Comparison of ENCODE assay signal across 25 cellular contexts in the genomic region with DNA sequence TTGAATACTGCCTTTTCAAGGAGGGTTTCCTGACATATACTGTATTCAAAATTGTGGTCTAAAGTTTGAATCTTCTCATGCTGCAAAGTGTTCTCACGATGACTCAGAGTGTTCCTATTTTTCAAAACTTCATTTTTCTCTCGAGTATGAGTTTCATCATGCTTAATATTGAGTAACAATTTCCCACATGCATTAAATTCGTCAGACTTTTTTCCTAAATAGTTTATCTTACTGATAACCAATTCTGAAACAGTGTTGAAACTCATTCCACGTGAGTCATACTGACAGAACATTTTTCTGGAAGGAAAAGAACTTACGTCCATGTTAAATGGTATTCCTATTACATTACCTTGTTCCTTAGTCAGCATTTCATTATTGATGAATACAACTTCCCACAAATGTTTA. TPM values are rescaled to one million over a fixed set of nuclear protein-coding genes. Genes with fewer than 3 reads are reported as not detected.
DNase-seq lines count a peak whose midpoint lies in the region; ATAC-seq, FAIRE-seq and TF ChIP-seq lines count a peak whose summit lies in the region.
"Had no signal": no experiment of that assay in that cellular context is flagged by ENCODE, and none has a peak within 500 bp of the region (broad histone marks: within the 10 kb centered on the region; RNA-seq: fewer than 3 reads in every experiment).

No MANE protein-coding gene starts in this region.

- TF ChIP-seq CTCF in bronchial epithelial cell (IDR thresholded peaks at IDR 0.05; ENCODE audit: insufficient read depth, low read length, severe bottlenecking): no peak
- no peak for TF ChIP-seq CTCF in hepatocyte (IDR thresholded peaks at IDR 0.05; ENCODE audit: poor library complexity)
- no peak for TF ChIP-seq CTCF in GM10266 (IDR thresholded peaks at IDR 0.05; ENCODE audit: control insufficient read depth, insufficient read depth, low read depth, missing control alignments)
- no peak for TF ChIP-seq CTCF in neural progenitor cell (IDR thresholded peaks at IDR 0.05)

- H3K4me1 Mint-ChIP-seq in neural progenitor cell: no peaks in the 10 kb centered on the region
- H3K4me1 Mint-ChIP-seq: activated naive CD8-positive, alpha-beta T cell treated with anti-CD3 and anti-CD28 coated beads, Interleukin-2, amount 50 U/mL, for 24 hours; H9; neural crest cell had no signal

- H3F3A ChIP-seq in neural progenitor cell (ENCODE audit: low read depth): no peaks in the 10 kb centered on the region

- H3K4me1 ChIP-seq in hepatocyte (ENCODE audit: insufficient read depth) (no peaks in the 10 kb centered on the region), neural progenitor cell (no peaks in the 10 kb centered on the region)
- H3K4me1 ChIP-seq: psoas muscle, thyroid gland had no signal

- H3K27me3 ChIP-seq in bronchial epithelial cell (ENCODE audit: control insufficient read depth, insufficient read depth, low read length) (no peaks in the 10 kb centered on the region), hepatocyte (no peaks in the 10 kb centered on the region), neural progenitor cell (no peaks in the 10 kb centered on the region)
- H3K27me3 ChIP-seq: cardiac muscle cell, thyroid gland had no signal

- H2AFZ ChIP-seq in hepatocyte: no peak overlapping the region
- H2AFZ ChIP-seq in neural progenitor cell (replicated peaks): no peak overlapping the region

- no peak overlapping the region for H3K4me2 ChIP-seq in hepatocyte
- H3K4me2 ChIP-seq in neural progenitor cell: no peak overlapping the region

- H3K36me3 Mint-ChIP-seq in neural progenitor cell: peaks cover 58% of the 10 kb centered on the region

- H3K9me3 Mint-ChIP-seq in neural progenitor cell: peaks cover 56% of the 10 kb centered on the region

- peaks cover 57% of the 10 kb centered on the region for H3K9me3 ChIP-seq in hepatocyte (ENCODE audit: low read depth)
- peaks cover 66% of the 10 kb centered on the region for H3K9me3 ChIP-seq in neural progenitor cell (ENCODE audit: low read depth)
- H3K9me3 ChIP-seq: thyroid gland had no signal

- H3K27ac ChIP-seq in hepatocyte (peak overlapping the region; percentile 4), neural progenitor cell (no peak overlapping the region)
- H3K27ac ChIP-seq: cardiac muscle cell, psoas muscle, thyroid gland had no signal

- H3K79me2 ChIP-seq in hepatocyte: no peaks in the 10 kb centered on the region
- no peaks in the 10 kb centered on the region for H3K79me2 ChIP-seq in neural progenitor cell (ENCODE audit: low read depth)

- 70% methylated on average over 5 of the region's 5 CpGs for WGBS in hepatocyte (ENCODE audit: low lambda C conversion rate, missing lambda C conversion rate)

- no peak for FAIRE-seq in bronchial epithelial cell (lab: Jason Lieb, UNC)
- FAIRE-seq: small intestine had no signal

- no peaks in the 10 kb centered on the region for H4K20me1 ChIP-seq in hepatocyte (ENCODE audit: insufficient read depth, poor library complexity, severe bottlenecking)
- H4K20me1 ChIP-seq in neural progenitor cell (ENCODE audit: low read depth): no peaks in the 10 kb centered on the region

- DNase-seq in CD1c-positive myeloid dendritic cell (ENCODE audit: extremely low spot score) (peak; percentile 3), MV-4-11 (lab: John Stamatoyannopoulos, UW) (peak; percentile 70), bronchial epithelial cell (ENCODE audit: low read depth) (peak; percentile 85), hepatocyte (ENCODE audit: low spot score) (no peak), NCI-H1105 treated with DMSO at 0.1 percent for 48 hours (lab: John Stamatoyannopoulos, UW) (no peak), GM10266 (ENCODE audit: extremely low spot score) (no peak), neural progenitor cell (ENCODE audit: low spot score) (no peak)
- DNase-seq: activated CD4-positive, alpha-beta T cell treated with anti-CD3 and anti-CD28 coated beads for 48 hours; activated naive CD8-positive, alpha-beta T cell treated with anti-CD3 and anti-CD28 coated beads, Interleukin-2, amount 50 U/mL, for 24 hours; H9; Kasumi-1; left ventricle myocardium superior; NCI-H1436 treated with DMSO at 0.1 percent for 48 hours; NCI-H526 treated with DMSO at 0.1 percent for 48 hours; OCI-M1; psoas muscle; SIG-M5; small intestine; stimulated activated naive CD8-positive, alpha-beta T cell treated with anti-CD3 and anti-CD28 coated beads, Interleukin-15, Interleukin-2, amounts not matched to agents 100 U/mL and 50 U/mL, for 24 hours; thyroid gland had no signal

- no peaks in the 10 kb centered on the region for H3K9me2 ChIP-seq in hepatocyte (replicated peaks; ENCODE audit: insufficient read depth)

- H3K4me3 ChIP-seq in bronchial epithelial cell (ENCODE audit: low read depth, low read length) (no peak overlapping the region), hepatocyte (no peak overlapping the region), neural progenitor cell (no peak overlapping the region)
- H3K4me3 ChIP-seq: cardiac muscle cell, psoas muscle, thyroid gland had no signal

- no peak overlapping the region for H3K9ac ChIP-seq in neural progenitor cell

- no peak for ATAC-seq in GM21825 (IDR thresholded peaks at IDR 0.05; ENCODE audit: unreplicated experiment)
- ATAC-seq: activated naive CD8-positive, alpha-beta T cell treated with anti-CD3 and anti-CD28 coated beads, Interleukin-2, amount 50 U/mL, for 24 hours; left ventricle myocardium superior; psoas muscle; stimulated activated naive CD8-positive, alpha-beta T cell treated with anti-CD3 and anti-CD28 coated beads, Interleukin-15, Interleukin-2, amounts not matched to agents 100 U/mL and 50 U/mL, for 24 hours had no signal

- no peak overlapping the region for H3K4me3 Mint-ChIP-seq in neural progenitor cell
- H3K4me3 Mint-ChIP-seq: activated naive CD8-positive, alpha-beta T cell treated with anti-CD3 and anti-CD28 coated beads, Interleukin-2, amount 50 U/mL, for 24 hours; H9; neural crest cell; T-helper 1 cell treated with Interleukin-12 subunit alpha and Interleukin-12 subunit beta and Interleukin-4 antibody, amounts not matched to agents 30 μg/mL and 1 μg/mL, for 36 hours had no signal

- H3K27ac Mint-ChIP-seq in neural progenitor cell: no peak overlapping the region
- H3K27ac Mint-ChIP-seq: activated naive CD8-positive, alpha-beta T cell treated with anti-CD3 and anti-CD28 coated beads, Interleukin-2, amount 50 U/mL, for 24 hours; activated T-helper 2 cell treated with anti-CD3 and anti-CD28 coated beads, Interferon-gamma antibody, Interleukin-2, Interleukin-4, amounts not matched to agents 10 μg/mL and 5 μg/mL and 100 μg/mL, durations not matched to agents 14 hours and 24 hours and 36 hours; H9; T-helper 1 cell treated with Interleukin-12 subunit alpha and Interleukin-12 subunit beta and Interleukin-4 antibody, amounts not matched to agents 30 μg/mL and 1 μg/mL, for 36 hours had no signal

- H3K36me3 ChIP-seq in bronchial epithelial cell (ENCODE audit: control insufficient read depth, insufficient read depth, low read length) (peaks cover 8% of the 10 kb centered on the region), hepatocyte (replicated peaks; ENCODE audit: insufficient read depth, low read depth) (peaks cover 26% of the 10 kb centered on the region), neural progenitor cell (peaks cover 64% of the 10 kb centered on the region)

- H3K27me3 Mint-ChIP-seq in neural progenitor cell (ENCODE audit: insufficient read depth, low read depth): peaks cover 3% of the 10 kb centered on the region
- H3K27me3 Mint-ChIP-seq: activated naive CD8-positive, alpha-beta T cell treated with anti-CD3 and anti-CD28 coated beads, Interleukin-2, amount 50 U/mL, for 24 hours had no signal

RNA-seq across cellular contexts. Expression of gene ZNF33B, which starts 44.1 kb away (rescaled TPM):
- total RNA-seq in bronchial epithelial cell (11.5 and 22.6 TPM in 2 replicates), hepatocyte (18.7 and 22.1 TPM in 2 replicates), neural progenitor cell (ENCODE audit: low replicate concordance) (34.5 and 55.8 TPM in 2 replicates)
- polyA plus RNA-seq in hepatocyte: 5.0 and 9.9 TPM in 2 replicates

Comparison
In these comparisons a context has a peak if more than half of its experiments do, and no peak if none do; other contexts are left out.
1. DNase-seq: peak in CD1c-positive myeloid dendritic cell (single experiment), MV-4-11 (single experiment) and bronchial epithelial cell (single experiment); none in hepatocyte (single experiment), NCI-H1105 treated with DMSO at 0.1 percent for 48 hours (single experiment), GM10266 (single experiment) and neural progenitor cell (single experiment).